39 cellular contexts compared by ENCODE assay signal in genomic region chr2:168715849-168716248, GRCh38.
"Had no signal": no experiment of that assay in that cellular context is flagged by ENCODE, and none has a peak within 500 bp of the region (broad histone marks: within the 10 kb centered on the region; RNA-seq: fewer than 3 reads in every experiment).

No MANE protein-coding gene starts in this region.

- H3K27me3 ChIP-seq: ascending aorta, cardiac muscle cell had no signal

- H3K4me1 ChIP-seq: ascending aorta had no signal

- FAIRE-seq: bronchial epithelial cell, colon, TTC549 had no signal

- H3K27ac Mint-ChIP-seq: activated B cell treated with CpG ODN at 0.5 μM for 24 hours; activated CD4-positive, alpha-beta memory T cell treated with anti-CD3 and anti-CD28 coated beads for 36 hours; activated CD4-positive, alpha-beta T cell treated with anti-CD3 and anti-CD28 coated beads, Interleukin-2, amount 10 ng/mL, durations not matched to agents 24 days and 14 days; activated CD8-positive, alpha-beta T cell treated with anti-CD3 and anti-CD28 coated beads for 36 hours; activated naive CD4-positive, alpha-beta T cell treated with anti-CD3 and anti-CD28 coated beads, Interleukin-2, amount 10 ng/mL, durations not matched to agents 7 days and 5 days; activated naive CD4-positive, alpha-beta T cell treated with anti-CD3 and anti-CD28 coated beads, Interleukin-2, amount 50 U/mL, for 24 hours; activated naive CD8-positive, alpha-beta T cell; activated naive CD8-positive, alpha-beta T cell treated with anti-CD3 and anti-CD28 coated beads, Interleukin-2, amount 10 ng/mL, durations not matched to agents 7 days and 5 days; activated naive CD8-positive, alpha-beta T cell treated with anti-CD3 and anti-CD28 coated beads, Interleukin-2, amount 50 U/mL, for 24 hours; activated T-cell treated with anti-CD3 and anti-CD28 coated beads, Interleukin-2, amount 50 U/mL, for 72 hours; activated T-helper 1 cell treated with anti-CD3 and anti-CD28 coated beads, Interleukin-12 subunit alpha, Interleukin-12 subunit beta, Interleukin-2, Interleukin-4 antibody, amounts not matched to agents 30 ng/mL and 10 ng/mL and 1 ng/mL, durations not matched to agents 14 hours and 24 hours and 36 hours; activated T-helper 2 cell treated with anti-CD3 and anti-CD28 coated beads, Interferon-gamma antibody, Interleukin-2, Interleukin-4, amounts not matched to agents 10 μg/mL and 5 μg/mL and 100 μg/mL, durations not matched to agents 14 hours and 24 hours and 36 hours; brain; T-helper 1 cell treated with Interleukin-12 subunit alpha and Interleukin-12 subunit beta and Interleukin-4 antibody, amounts not matched to agents 30 μg/mL and 1 μg/mL, for 36 hours; T-helper 2 cell treated with Interferon-gamma antibody and Interleukin-4, amounts not matched to agents 5 μg/mL and 100 μg/mL, for 36 hours had no signal

- H3K4me3 Mint-ChIP-seq: activated B cell treated with CpG ODN at 0.5 μM for 24 hours; activated CD4-positive, alpha-beta memory T cell treated with anti-CD3 and anti-CD28 coated beads for 36 hours; activated CD4-positive, alpha-beta T cell treated with anti-CD3 and anti-CD28 coated beads, Interleukin-2, amount 10 ng/mL, durations not matched to agents 24 days and 14 days; activated CD8-positive, alpha-beta T cell treated with anti-CD3 and anti-CD28 coated beads for 36 hours; activated naive CD4-positive, alpha-beta T cell treated with anti-CD3 and anti-CD28 coated beads, Interleukin-2, amount 10 ng/mL, durations not matched to agents 7 days and 5 days; activated naive CD4-positive, alpha-beta T cell treated with anti-CD3 and anti-CD28 coated beads, Interleukin-2, amount 50 U/mL, for 24 hours; activated naive CD8-positive, alpha-beta T cell; activated naive CD8-positive, alpha-beta T cell treated with anti-CD3 and anti-CD28 coated beads, Interleukin-2, amount 10 ng/mL, durations not matched to agents 7 days and 5 days; activated naive CD8-positive, alpha-beta T cell treated with anti-CD3 and anti-CD28 coated beads, Interleukin-2, amount 50 U/mL, for 24 hours; activated T-cell treated with anti-CD3 and anti-CD28 coated beads, Interleukin-2, amount 50 U/mL, for 4 hours; activated T-cell treated with anti-CD3 and anti-CD28 coated beads, Interleukin-2, amount 50 U/mL, for 72 hours; activated T-helper 1 cell treated with anti-CD3 and anti-CD28 coated beads, Interleukin-12 subunit alpha, Interleukin-12 subunit beta, Interleukin-2, Interleukin-4 antibody, amounts not matched to agents 30 ng/mL and 10 ng/mL and 1 ng/mL, durations not matched to agents 14 hours and 24 hours and 36 hours; brain; central memory CD8-positive, alpha-beta T cell; T-helper 1 cell treated with Interleukin-12 subunit alpha and Interleukin-12 subunit beta and Interleukin-4 antibody, amounts not matched to agents 30 μg/mL and 1 μg/mL, for 36 hours; T-helper 2 cell treated with Interferon-gamma antibody and Interleukin-4, amounts not matched to agents 5 μg/mL and 100 μg/mL, for 36 hours had no signal

- DNase-seq: activated B cell treated with CpG ODN at 0.5 μM for 24 hours; activated CD4-positive, alpha-beta memory T cell treated with anti-CD3 and anti-CD28 coated beads for 36 hours; activated CD4-positive, alpha-beta T cell treated with anti-CD3 and anti-CD28 coated beads for 4 hours; activated CD4-positive, alpha-beta T cell treated with anti-CD3 and anti-CD28 coated beads, Interleukin-2, amount 10 ng/mL, durations not matched to agents 24 days and 14 days; activated CD4-positive, alpha-beta T cell treated with anti-CD3 and anti-CD28 coated beads, Interleukin-2, amount 50 U/mL, for 1 hour; activated CD4-positive, alpha-beta T cell treated with anti-CD3 and anti-CD28 coated beads, Interleukin-2, amount 50 U/mL, for 4 hours; activated CD4-positive, CD25-positive, alpha-beta regulatory T cell treated with anti-CD3 and anti-CD28 coated beads, Interleukin-2, amount 50 U/mL, for 72 hours; activated CD8-positive, alpha-beta memory T cell treated with anti-CD3 and anti-CD28 coated beads, Interleukin-2, amount 50 U/mL, for 4 hours; activated CD8-positive, alpha-beta T cell treated with anti-CD3 and anti-CD28 coated beads for 36 hours; activated effector memory CD4-positive, alpha-beta T cell treated with Interleukin-2 at 50 U/mL for 16 hours; activated gamma-delta T cell; activated naive CD4-positive, alpha-beta T cell treated with anti-CD3 and anti-CD28 coated beads, Interleukin-2, amount 10 ng/mL, durations not matched to agents 7 days and 5 days; activated naive CD4-positive, alpha-beta T cell treated with Interleukin-2 at 50 U/mL for 16 hours; activated naive CD8-positive, alpha-beta T cell treated with anti-CD3 and anti-CD28 coated beads, Interleukin-2, amount 10 ng/mL, durations not matched to agents 7 days and 5 days; activated naive CD8-positive, alpha-beta T cell treated with anti-CD3 and anti-CD28 coated beads, Interleukin-2, amount 50 U/mL, for 24 hours; activated T-cell treated with anti-CD3 and anti-CD28 coated beads for 4 hours; activated T-cell treated with anti-CD3 and anti-CD28 coated beads, Interleukin-2, amount 50 U/mL, for 1 hour; activated T-cell treated with anti-CD3 and anti-CD28 coated beads, Interleukin-2, amount 50 U/mL, for 4 hours; activated T-cell treated with anti-CD3 and anti-CD28 coated beads, Interleukin-2, amount 50 U/mL, for 72 hours; amygdala; anterior cingulate cortex; caudate nucleus; cerebellar nuclear complex; T-helper 2 cell; T-helper 9 cell had no signal

- H3K27me3 Mint-ChIP-seq: activated B cell treated with CpG ODN at 0.5 μM for 24 hours; activated CD4-positive, alpha-beta memory T cell treated with anti-CD3 and anti-CD28 coated beads for 36 hours; activated CD4-positive, alpha-beta T cell treated with anti-CD3 and anti-CD28 coated beads, Interleukin-2, amount 10 ng/mL, durations not matched to agents 24 days and 14 days; activated CD8-positive, alpha-beta T cell treated with anti-CD3 and anti-CD28 coated beads for 36 hours; activated naive CD4-positive, alpha-beta T cell treated with anti-CD3 and anti-CD28 coated beads, Interleukin-2, amount 10 ng/mL, durations not matched to agents 7 days and 5 days; activated naive CD4-positive, alpha-beta T cell treated with anti-CD3 and anti-CD28 coated beads, Interleukin-2, amount 50 U/mL, for 24 hours; activated naive CD8-positive, alpha-beta T cell; activated naive CD8-positive, alpha-beta T cell treated with anti-CD3 and anti-CD28 coated beads, Interleukin-2, amount 10 ng/mL, durations not matched to agents 7 days and 5 days; activated naive CD8-positive, alpha-beta T cell treated with anti-CD3 and anti-CD28 coated beads, Interleukin-2, amount 50 U/mL, for 24 hours; brain; central memory CD8-positive, alpha-beta T cell had no signal

- H3K4me3 ChIP-seq: ascending aorta, cardiac muscle cell had no signal

- H3K27ac ChIP-seq: ascending aorta, cardiac muscle cell, VCaP had no signal

- H3K36me3 ChIP-seq: ascending aorta had no signal

- H3K9me3 ChIP-seq: ascending aorta had no signal

- H3K9me3 Mint-ChIP-seq: activated B cell treated with CpG ODN at 0.5 μM for 24 hours; activated CD4-positive, alpha-beta memory T cell treated with anti-CD3 and anti-CD28 coated beads for 36 hours; activated CD4-positive, alpha-beta T cell treated with anti-CD3 and anti-CD28 coated beads, Interleukin-2, amount 10 ng/mL, durations not matched to agents 24 days and 14 days; activated CD8-positive, alpha-beta T cell treated with anti-CD3 and anti-CD28 coated beads for 36 hours; activated naive CD4-positive, alpha-beta T cell treated with anti-CD3 and anti-CD28 coated beads, Interleukin-2, amount 10 ng/mL, durations not matched to agents 7 days and 5 days; activated naive CD4-positive, alpha-beta T cell treated with anti-CD3 and anti-CD28 coated beads, Interleukin-2, amount 50 U/mL, for 24 hours; activated naive CD8-positive, alpha-beta T cell treated with anti-CD3 and anti-CD28 coated beads, Interleukin-2, amount 10 ng/mL, durations not matched to agents 7 days and 5 days; activated naive CD8-positive, alpha-beta T cell treated with anti-CD3 and anti-CD28 coated beads, Interleukin-2, amount 50 U/mL, for 24 hours; activated T-cell treated with anti-CD3 and anti-CD28 coated beads, Interleukin-2, amount 50 U/mL, for 4 hours; activated T-cell treated with anti-CD3 and anti-CD28 coated beads, Interleukin-2, amount 50 U/mL, for 72 hours; activated T-helper 1 cell treated with anti-CD3 and anti-CD28 coated beads, Interleukin-12 subunit alpha, Interleukin-12 subunit beta, Interleukin-2, Interleukin-4 antibody, amounts not matched to agents 30 ng/mL and 10 ng/mL and 1 ng/mL, durations not matched to agents 14 hours and 24 hours and 36 hours; activated T-helper 2 cell treated with anti-CD3 and anti-CD28 coated beads, Interferon-gamma antibody, Interleukin-2, Interleukin-4, amounts not matched to agents 10 μg/mL and 5 μg/mL and 100 μg/mL, durations not matched to agents 14 hours and 24 hours and 36 hours; central memory CD8-positive, alpha-beta T cell; T-helper 1 cell treated with Interleukin-12 subunit alpha and Interleukin-12 subunit beta and Interleukin-4 antibody, amounts not matched to agents 30 μg/mL and 1 μg/mL, for 36 hours; T-helper 2 cell treated with Interferon-gamma antibody and Interleukin-4, amounts not matched to agents 5 μg/mL and 100 μg/mL, for 36 hours had no signal

- ATAC-seq: activated CD8-positive, alpha-beta T cell treated with anti-CD3 and anti-CD28 coated beads for 36 hours; activated naive CD8-positive, alpha-beta T cell treated with anti-CD3 and anti-CD28 coated beads, Interleukin-2, amount 50 U/mL, for 24 hours; activated T-cell treated with anti-CD3 and anti-CD28 coated beads, Interleukin-2, amount 50 U/mL, for 4 hours; activated T-cell treated with anti-CD3 and anti-CD28 coated beads, Interleukin-2, amount 50 U/mL, for 72 hours had no signal
